In the genomic region with DNA sequence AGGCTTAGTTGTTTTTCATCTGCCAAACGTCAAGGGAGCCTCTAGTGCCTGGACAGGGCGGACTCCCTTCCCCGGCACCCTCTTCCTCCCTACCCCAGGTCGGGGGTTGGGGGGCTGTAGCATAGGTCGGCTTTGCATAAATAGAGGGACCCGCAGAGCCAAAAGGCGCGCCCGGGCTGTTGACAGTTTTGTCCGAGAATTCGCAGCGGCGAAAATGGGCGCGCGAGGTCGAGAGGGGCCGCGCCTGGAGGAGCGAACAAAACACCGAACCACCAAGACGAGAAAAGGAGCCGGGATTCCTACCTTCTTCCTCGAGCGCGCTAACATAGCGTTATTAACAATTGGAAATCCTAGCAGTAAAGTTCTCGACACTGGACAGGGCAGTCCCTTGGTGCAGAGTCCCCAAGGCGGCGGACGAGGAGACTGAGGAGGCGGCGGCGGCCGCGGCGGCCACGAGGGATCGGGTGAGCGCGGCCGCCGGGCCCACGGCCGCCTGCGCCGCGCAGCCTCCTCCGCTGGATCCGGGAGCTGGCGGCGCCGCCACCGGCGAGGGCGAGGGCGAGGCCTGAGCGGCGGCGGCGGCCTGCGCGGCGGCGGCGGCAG, we compare ENCODE assay signal across 9 cellular contexts. TPM values are rescaled to one million over a fixed set of nuclear protein-coding genes. Genes with fewer than 3 reads are reported as not detected.
DNase-seq lines count a peak whose midpoint lies in the region; ATAC-seq and TF ChIP-seq lines count a peak whose summit lies in the region.
"Had no signal": no experiment of that assay in that cellular context is flagged by ENCODE, and none has a peak within 500 bp of the region (broad histone marks: within the 10 kb centered on the region; RNA-seq: fewer than 3 reads in every experiment).

No MANE protein-coding gene starts in this region.

- TF ChIP-seq CTCF in VCaP (conservative IDR thresholded peaks at IDR 0.05) (no peak), upper lobe of left lung (IDR thresholded peaks at IDR 0.05) (no peak)

- no peak overlapping the region for H3K27ac Mint-ChIP-seq in activated naive CD4-positive, alpha-beta T cell treated with anti-CD3 and anti-CD28 coated beads, Interleukin-2, amount 50 U/mL, for 24 hours

- peaks cover 58% of the 10 kb centered on the region for H3K27me3 Mint-ChIP-seq in activated naive CD4-positive, alpha-beta T cell treated with anti-CD3 and anti-CD28 coated beads, Interleukin-2, amount 50 U/mL, for 24 hours

- ATAC-seq in upper lobe of left lung (ENCODE audit: low FRiP score in 2 of 2), result no peak

- no peak for DNase-seq in activated naive CD4-positive, alpha-beta T cell treated with anti-CD3 and anti-CD28 coated beads, Interleukin-2, amount 50 U/mL, for 16 hours
- DNase-seq in glomerular visceral epithelial cell (ENCODE audit: extremely low spot score) (peak; percentile 26), upper lobe of left lung (peak in 1 of 2 donors; percentile 82), AG20443 (ENCODE audit: low spot score) (no peak), Ammon's horn (ENCODE audit: low spot score) (no peak), AG08396 (ENCODE audit: low spot score) (no peak)
- DNase-seq: spleen had no signal

- H3K4me1 Mint-ChIP-seq in activated naive CD4-positive, alpha-beta T cell treated with anti-CD3 and anti-CD28 coated beads, Interleukin-2, amount 50 U/mL, for 24 hours, result peaks cover 18% of the 10 kb centered on the region

- 7 to 8% methylated on average over 28 to 61 of the region's 66 CpGs for WGBS in upper lobe of left lung, 2 donors

- no peaks in the 10 kb centered on the region for H3K36me3 ChIP-seq in upper lobe of left lung
- H3K36me3 ChIP-seq: spleen had no signal

- TF ChIP-seq POLR2A in upper lobe of left lung (IDR thresholded peaks at IDR 0.05), result no peak

- H3K4me3 Mint-ChIP-seq in activated naive CD4-positive, alpha-beta T cell treated with anti-CD3 and anti-CD28 coated beads, Interleukin-2, amount 50 U/mL, for 24 hours, result peak overlapping the region; percentile 74

- peaks cover 19 to 39% (median 25%) of the 10 kb centered on the region in 4 donors for H3K4me1 ChIP-seq in upper lobe of left lung

- H3K9me3 Mint-ChIP-seq in activated naive CD4-positive, alpha-beta T cell treated with anti-CD3 and anti-CD28 coated beads, Interleukin-2, amount 50 U/mL, for 24 hours, result peaks cover 11% of the 10 kb centered on the region

- H3K9me3 ChIP-seq in upper lobe of left lung, result no peaks in the 10 kb centered on the region

- H3K27ac ChIP-seq in VCaP, result peak overlapping the region; percentile 85
- no peak overlapping the region for H3K27ac ChIP-seq in upper lobe of left lung

- peaks cover 0 to 89% (median 56%) of the 10 kb centered on the region in 4 donors for H3K27me3 ChIP-seq in upper lobe of left lung

- H3K36me3 Mint-ChIP-seq in activated naive CD4-positive, alpha-beta T cell treated with anti-CD3 and anti-CD28 coated beads, Interleukin-2, amount 50 U/mL, for 24 hours, result peaks cover 5% of the 10 kb centered on the region

- peak overlapping the region in 3 of 4 donors; percentile 37 to 48 (median 38) for H3K4me3 ChIP-seq in upper lobe of left lung

- TF ChIP-seq EP300 in upper lobe of left lung (IDR thresholded peaks at IDR 0.05), result no peak

RNA-seq across cellular contexts. Expression of gene FOXD1, which starts 1.8 kb away (rescaled TPM):
- total RNA-seq in upper lobe of left lung, result under 1 TPM in 4 of 6 donors, not detected in 2; 0.54 to 0.79 (median 0.67) TPM

RNA-seq across cellular contexts. Expression of gene BTF3, which starts 51.5 kb away (rescaled TPM):
- 100 to 1,000 TPM; 152 to 415 (median 344) TPM for total RNA-seq in upper lobe of left lung
